Comparison of ENCODE assay signal across 26 cellular contexts in the genomic region with DNA sequence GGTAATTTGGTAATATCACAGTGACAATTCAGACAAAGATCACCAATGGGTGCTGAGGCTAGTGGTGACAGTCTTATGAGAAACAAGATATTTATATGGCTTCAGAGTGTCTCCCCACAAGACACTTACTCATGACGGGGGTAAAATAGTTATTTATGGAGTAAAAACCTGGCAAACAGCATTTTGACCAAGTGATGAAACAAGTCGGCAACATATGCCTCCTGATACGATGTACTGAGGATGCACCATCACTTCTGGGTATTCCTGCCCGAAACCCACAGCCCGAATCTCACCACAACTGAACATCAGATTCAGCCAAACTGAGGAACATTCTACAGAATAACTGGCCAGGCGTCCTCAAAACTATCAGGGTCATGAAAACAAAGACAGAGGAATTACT.
"Had no signal": no experiment of that assay in that cellular context is flagged by ENCODE, and none has a peak within 500 bp of the region (broad histone marks: within the 10 kb centered on the region; RNA-seq: fewer than 3 reads in every experiment).

No MANE protein-coding gene starts in this region.

- H3K4me1 Mint-ChIP-seq: mesothelial cell of epicardium had no signal

- H3K36me3 ChIP-seq: neural progenitor cell, ovary, right atrium auricular region, right lobe of liver, stomach, thyroid gland, transverse colon, upper lobe of left lung, vagina had no signal

- H3K27ac Mint-ChIP-seq: mesothelial cell of epicardium; nephron progenitor cell; neural progenitor cell; progenitor cell of endocrine pancreas; stimulated activated naive B cell treated with anti-CD40 and anti-IgM and Interleukin-4, amounts not matched to agents 10 μg/mL and 1 μg/mL and 100 μg/mL, for 72 hours had no signal

- ATAC-seq: left cardiac atrium; left lobe of liver; right lobe of liver; stimulated activated naive B cell treated with anti-CD40 and anti-IgM and Interleukin-4, amounts not matched to agents 10 μg/mL and 1 μg/mL and 100 μg/mL, for 72 hours; stimulated activated naive CD8-positive, alpha-beta T cell treated with anti-CD3 and anti-CD28 coated beads, Interleukin-15, Interleukin-2, amounts not matched to agents 100 U/mL and 50 U/mL, for 24 hours had no signal

- H3K4me3 Mint-ChIP-seq: mesothelial cell of epicardium; naive B cell; nephron progenitor cell; neural progenitor cell; stimulated activated naive B cell treated with anti-CD40 and anti-IgM and Interleukin-4, amounts not matched to agents 10 μg/mL and 1 μg/mL and 100 μg/mL, for 72 hours had no signal

- H3K9me3 ChIP-seq: ovary, right atrium auricular region, right lobe of liver, stomach, testis, thyroid gland, transverse colon, upper lobe of left lung, vagina had no signal

- H3K36me3 Mint-ChIP-seq: mesothelial cell of epicardium, naive B cell, neural progenitor cell had no signal

- DNase-seq: kidney glomerular epithelial cell; left cardiac atrium; mesendoderm; naive B cell; nephron progenitor cell; ovary; right lobe of liver; stimulated activated CD4-positive, alpha-beta T cell treated with anti-CD3 and anti-CD28 coated beads, Interleukin-12 subunit alpha, Interleukin-12 subunit beta, amount 100 ng/mL, for 4 hours; stimulated activated CD4-positive, alpha-beta T cell treated with anti-CD3 and anti-CD28 coated beads, Interleukin-15, amount 100 ng/mL, for 24 hours; stimulated activated CD4-positive, alpha-beta T cell treated with anti-CD3 and anti-CD28 coated beads, Interleukin-2, amount 100 ng/mL, for 24 hours; stimulated activated CD4-positive, alpha-beta T cell treated with anti-CD3 and anti-CD28 coated beads, Interleukin-4, amount 100 ng/mL, for 1 hour; stimulated activated naive B cell treated with anti-CD40 and anti-IgM and Interleukin-4, amounts not matched to agents 10 μg/mL and 1 μg/mL and 100 μg/mL, for 72 hours; stimulated activated naive CD8-positive, alpha-beta T cell treated with anti-CD3 and anti-CD28 coated beads, Interleukin-15, Interleukin-2, amounts not matched to agents 100 U/mL and 50 U/mL, for 24 hours; stomach; testis; thyroid gland; transverse colon; upper lobe of left lung had no signal

- H3K9me3 Mint-ChIP-seq: mesothelial cell of epicardium; naive B cell; nephron progenitor cell; neural progenitor cell; stimulated activated naive B cell treated with anti-CD40 and anti-IgM and Interleukin-4, amounts not matched to agents 10 μg/mL and 1 μg/mL and 100 μg/mL, for 72 hours had no signal

- H3K27ac ChIP-seq: neural progenitor cell, ovary, right atrium auricular region, right lobe of liver, stomach, testis, thyroid gland, transverse colon, upper lobe of left lung, vagina had no signal

- H3K27me3 Mint-ChIP-seq: stimulated activated naive B cell treated with anti-CD40 and anti-IgM and Interleukin-4, amounts not matched to agents 10 μg/mL and 1 μg/mL and 100 μg/mL, for 72 hours had no signal

- H3K4me3 ChIP-seq: lung, neural progenitor cell, ovary, right atrium auricular region, right lobe of liver, smooth muscle cell, stomach, testis, thyroid gland, transverse colon, upper lobe of left lung, vagina had no signal

- H3K4me1 ChIP-seq: right atrium auricular region, right lobe of liver, stomach, testis, thyroid gland, transverse colon, upper lobe of left lung, vagina had no signal

- H3K27me3 ChIP-seq: neural progenitor cell, ovary, right atrium auricular region, right lobe of liver, stomach, testis, thyroid gland, transverse colon, upper lobe of left lung, vagina had no signal
